In genomic region chr16:54284319-54284930, GRCh38 we compare ENCODE assay signal across 11 cellular contexts. TPM values are rescaled to one million over a fixed set of nuclear protein-coding genes. Genes with fewer than 3 reads are reported as not detected.
DNase-seq lines count a peak whose midpoint lies in the region; TF ChIP-seq lines count a peak whose summit lies in the region.
"Had no signal": no experiment of that assay in that cellular context is flagged by ENCODE, and none has a peak within 500 bp of the region (broad histone marks: within the 10 kb centered on the region; RNA-seq: fewer than 3 reads in every experiment).

No MANE protein-coding gene starts in this region.

- H3K9me2 ChIP-seq in hepatocyte (replicated peaks; ENCODE audit: insufficient read depth), result no peaks in the 10 kb centered on the region

- POLR2A ChIA-PET in RWPE1 (lab: Yijun Ruan, JAX; ENCODE audit: low non-redundant PET), result no interaction called here

- no peaks in the 10 kb centered on the region for H4K20me1 ChIP-seq in hepatocyte (ENCODE audit: insufficient read depth, poor library complexity, severe bottlenecking)

- H3K36me3 ChIP-seq in hepatocyte (replicated peaks; ENCODE audit: insufficient read depth, low read depth), result no peaks in the 10 kb centered on the region
- H3K36me3 ChIP-seq in skeletal muscle tissue (ENCODE audit: control insufficient read depth in 3 of 3, insufficient read depth in 3 of 3, low read length in 3 of 3), result no peaks in the 10 kb centered on the region

- peak overlapping the region in 2 of 3 donors; percentile 25 to 45 for H3K9ac ChIP-seq in skeletal muscle tissue (ENCODE audit: low read depth in 1 of 3, low read length in 3 of 3)

- DNase-seq in DMS79 treated with DMSO at 0.1 percent for 48 hours (lab: John Stamatoyannopoulos, UW) (peak; percentile 2), DMS79 (lab: John Stamatoyannopoulos, UW) (no peak), RWPE1 (ENCODE audit: low spot score) (peak; percentile 16), hepatocyte (ENCODE audit: low spot score) (peak; percentile 66), NCI-H2171 (lab: John Stamatoyannopoulos, UW) (no peak), NCI-H446 treated with DMSO at 0.1 percent for 48 hours (lab: John Stamatoyannopoulos, UW) (no peak)
- no peak for DNase-seq in activated CD8-positive, alpha-beta memory T cell treated with anti-CD3 and anti-CD28 coated beads, Interleukin-2, amount 50 U/mL, for 4 hours
- DNase-seq: 8988T, RPMI8226, small intestine had no signal

- H3K4me1 ChIP-seq in hepatocyte (ENCODE audit: insufficient read depth) (peaks cover 42% of the 10 kb centered on the region), skeletal muscle tissue (ENCODE audit: control insufficient read depth in 3 of 3, insufficient read depth in 3 of 3, low read length in 3 of 3) (peaks cover 6 to 18% (median 13%) of the 10 kb centered on the region in 3 donors)

- H3K27ac ChIP-seq in RWPE1 (peak overlapping the region; percentile 98), hepatocyte (no peak overlapping the region), skeletal muscle tissue (ENCODE audit: low read depth, low read length) (no peak overlapping the region)

- peak overlapping the region; percentile 94 for H3K4me2 ChIP-seq in hepatocyte

- no peaks in the 10 kb centered on the region for H3K79me2 ChIP-seq in hepatocyte

- TF ChIP-seq CTCF in RWPE1 (conservative IDR thresholded peaks at IDR 0.05; ENCODE audit: low read depth), result no peak
- TF ChIP-seq CTCF in hepatocyte (IDR thresholded peaks at IDR 0.05; ENCODE audit: poor library complexity), result no peak

- H3K4me3 ChIP-seq in hepatocyte (peak overlapping the region; percentile 24), skeletal muscle tissue (ENCODE audit: low read length in 3 of 3) (peak overlapping the region; percentile 62 to 86 (median 85))

- H3K27me3 ChIP-seq in hepatocyte, result peaks cover 82% of the 10 kb centered on the region
- H3K27me3 ChIP-seq in skeletal muscle tissue (ENCODE audit: control insufficient read depth in 3 of 3, insufficient read depth in 3 of 3, low read length in 3 of 3), result peaks cover 0 to 36% (median 7%) of the 10 kb centered on the region in 3 donors

- CTCF ChIA-PET in RWPE1 (lab: Yijun Ruan, JAX), result interaction anchor here (0.6 to 1.5 kb wide), 5 partner anchors 9 to 512 kb away, joined by 3 to 5 read pairs (median 4); no protein-coding TSS in a partner anchor

- peak overlapping the region; percentile 56 for H2AFZ ChIP-seq in hepatocyte

- no peaks in the 10 kb centered on the region for H3K9me3 ChIP-seq in hepatocyte (ENCODE audit: low read depth)
- no peaks in the 10 kb centered on the region for H3K9me3 ChIP-seq in skeletal muscle tissue (ENCODE audit: control insufficient read depth in 3 of 3, low read length in 3 of 3)

- 3% methylated on average over 40 of the region's 73 CpGs for WGBS in hepatocyte (ENCODE audit: low lambda C conversion rate, missing lambda C conversion rate)

RNA-seq across cellular contexts. Expression of gene IRX3, which starts 2.2 kb away (rescaled TPM):
- total RNA-seq in hepatocyte, result 1.8 and 2.8 TPM in 2 replicates
- polyA plus RNA-seq in hepatocyte, result 4.4 and 5.2 TPM in 2 replicates
- 7.8 TPM for total RNA-seq in skeletal muscle tissue

Comparison
In these comparisons a context has a peak if more than half of its experiments do, and no peak if none do; other contexts are left out.
1. DNase-seq: peak in DMS79 treated with DMSO at 0.1 percent for 48 hours (single experiment), RWPE1 (single experiment) and hepatocyte (single experiment); none in DMS79 (single experiment), NCI-H2171 (single experiment), NCI-H446 treated with DMSO at 0.1 percent for 48 hours (single experiment) and activated CD8-positive, alpha-beta memory T cell treated with anti-CD3 and anti-CD28 coated beads, Interleukin-2, amount 50 U/mL, for 4 hours (single experiment).